Comparison of ENCODE assay signal across 8 cellular contexts in genomic region chr16:70113599-70113981, GRCh38. TPM values are rescaled to one million over a fixed set of nuclear protein-coding genes. Genes with fewer than 3 reads are reported as not detected.
DNase-seq lines count a peak whose midpoint lies in the region; ATAC-seq and TF ChIP-seq lines count a peak whose summit lies in the region.
"Not testable (repeated sequence)": the region's sequence is repeated elsewhere in the genome, so short reads cannot be mapped to it uniquely, and the experiment has no call there.

No MANE protein-coding gene starts in this region.

- H3K4me3 ChIP-seq in GM12865 (ENCODE audit: low read depth, low read length) (peak overlapping the region; percentile 60), heart right ventricle (peak overlapping the region; percentile 53 to 92 (median 74)), tibial nerve (peak overlapping the region; percentile 57 to 81 (median 68))

- WGBS in heart right ventricle, 2 donors: 0 to 6% methylated on average over 2 of the region's 15 CpGs
- WGBS in tibial nerve, 2 donors: 0% methylated on average over 1 of the region's 15 CpGs; no CpG with 5 or more reads in 1 of the 2 donors

- H3K9me3 Mint-ChIP-seq in brain, neural crest cell: not testable (repeated sequence)

- peak overlapping the region in 3 of 5 experiments; percentile 72 to 82 (median 81) for H3K27ac Mint-ChIP-seq in brain
- H3K27ac Mint-ChIP-seq in neural crest cell (ENCODE audit: unreplicated experiment): not testable (repeated sequence)

- peak; percentile 30 for ATAC-seq in GM21723 (IDR thresholded peaks at IDR 0.05; ENCODE audit: unreplicated experiment)
- ATAC-seq in HG03159 (IDR thresholded peaks at IDR 0.05; ENCODE audit: unreplicated experiment): peak; percentile 21
- ATAC-seq in SK-N-SH treated with all-trans-retinoic acid at 6 μM for 48 hours: peak; percentile 58
- ATAC-seq in heart right ventricle: peak; percentile 34 to 71 (median 52)

- not testable (repeated sequence) for TF ChIP-seq EP300 in tibial nerve (IDR thresholded peaks at IDR 0.05)

- not testable (repeated sequence) for H3K27me3 ChIP-seq in heart right ventricle, tibial nerve

- H3K27ac ChIP-seq in heart right ventricle (peak overlapping the region; percentile 48 to 90 (median 82)), tibial nerve (peak overlapping the region; percentile 81 to 91 (median 86))

- DNase-seq in GM12865 (ENCODE audit: low read depth); heart right ventricle; neural crest cell (ENCODE audit: low read depth, low spot score); tibial nerve (ENCODE audit: low spot score in 2 of 2): not testable (repeated sequence)

- not testable (repeated sequence) for H3K36me3 ChIP-seq in heart right ventricle, tibial nerve

- not testable (repeated sequence) for TF ChIP-seq POLR2A in tibial nerve (IDR thresholded peaks at IDR 0.05)

- H3K4me1 ChIP-seq in heart right ventricle: peaks cover 2 to 24% (median 5%) of the 10 kb centered on the region in 9 donors
- peaks cover 0 to 15% (median 0%) of the 10 kb centered on the region in 4 donors for H3K4me1 ChIP-seq in tibial nerve

- TF ChIP-seq CTCF in GM12865 (IDR thresholded peaks at IDR 0.05; ENCODE audit: insufficient read depth, low read depth, low read length, missing control alignments); brain (conservative IDR thresholded peaks at IDR 0.05); heart right ventricle (IDR thresholded peaks at IDR 0.05); neural crest cell (conservative IDR thresholded peaks at IDR 0.05); tibial nerve (IDR thresholded peaks at IDR 0.05): not testable (repeated sequence)

- H3K4me3 Mint-ChIP-seq in brain (peak overlapping the region; percentile 92 to 96 (median 95)), neural crest cell (peak overlapping the region; percentile 90)

- H3K4me1 Mint-ChIP-seq in brain: peaks cover 25% of the 10 kb centered on the region
- H3K4me1 Mint-ChIP-seq in neural crest cell: not testable (repeated sequence)

- intact Hi-C loops in heart right ventricle (cut with DNase I): not testable (repeated sequence)

- H3K36me3 Mint-ChIP-seq in brain: peaks cover 13% of the 10 kb centered on the region
- not testable (repeated sequence) for H3K36me3 Mint-ChIP-seq in neural crest cell (ENCODE audit: low read depth)

- H3K9me3 ChIP-seq in heart right ventricle, tibial nerve: not testable (repeated sequence)

- H3K27me3 Mint-ChIP-seq in brain; neural crest cell (ENCODE audit: low read depth): not testable (repeated sequence)

RNA-seq across cellular contexts. Expression of gene PDPR, which starts 0.5 kb away (rescaled TPM):
- polyA plus RNA-seq in brain (ENCODE audit: insufficient read depth, low read depth, low replicate concordance) (23.4 TPM), heart right ventricle (10 to 100 TPM in 1 of 2 donors, 1 to 10 TPM in 1; 4.4 to 10.2 TPM)
- total RNA-seq in heart right ventricle (10 to 100 TPM; 19.5 to 44.5 (median 31.6) TPM), neural crest cell (24.0 and 25.8 TPM in 2 replicates), tibial nerve (10 to 100 TPM; 23.2 to 38.4 (median 25.8) TPM)

RNA-seq across cellular contexts. Expression of gene CLEC18C, which starts 60.0 kb away (rescaled TPM):
- polyA plus RNA-seq in brain (ENCODE audit: insufficient read depth, low read depth, low replicate concordance): 0.93 TPM
- total RNA-seq in heart right ventricle: under 1 TPM in 5 of 10 donors, not detected in 5; 0.09 to 0.23 (median 0.20) TPM
- polyA plus RNA-seq in heart right ventricle: under 1 TPM; 0.16 to 0.37 TPM
- total RNA-seq in neural crest cell: 0.73 and 1.0 TPM in 2 replicates
- total RNA-seq in tibial nerve: 1 to 10 TPM in 2 of 4 donors, under 1 TPM in 2; 0.30 to 2.5 (median 0.76) TPM
